ENCODE assay signal across 1 cellular context in the genomic region with DNA sequence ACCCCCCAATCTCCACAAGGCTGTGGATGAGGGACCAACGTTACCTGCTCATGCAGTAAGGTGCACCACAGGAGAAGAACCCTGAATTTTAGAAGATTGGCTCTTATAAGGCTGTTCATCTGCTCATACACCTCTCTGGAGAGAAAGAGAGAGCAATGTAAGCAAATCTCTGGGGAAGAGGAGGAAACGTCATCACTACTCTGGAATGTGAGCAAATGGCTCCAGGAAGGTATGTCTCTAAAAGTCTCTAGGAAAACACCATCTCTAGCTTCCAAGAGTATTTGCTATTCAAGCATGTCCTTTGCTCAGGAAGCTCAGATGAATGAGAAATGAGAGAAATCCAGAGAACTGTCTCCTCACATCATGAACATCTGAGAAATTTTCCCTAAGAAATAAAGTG.
TF ChIP-seq lines count a peak whose summit lies in the region.

No MANE protein-coding gene starts in this region.

TF ChIP-seq in GM12891, 5 proteins besides CTCF, POLR2A, EP300 and RAD21 (continued from another document):
- TF ChIP-seq POU2F2 (IDR thresholded peaks at IDR 0.05; ENCODE audit: low read depth, low read length) = no peak
